8 cellular contexts compared by ENCODE assay signal in genomic region chr1:153775432-153776311, GRCh38. TPM values are rescaled to one million over a fixed set of nuclear protein-coding genes. Genes with fewer than 3 reads are reported as not detected.
A peak's percentile ranks its signal among the peaks of the same experiment; 100 is the strongest.
DNase-seq lines count a peak whose midpoint lies in the region; ATAC-seq, FAIRE-seq and TF ChIP-seq lines count a peak whose summit lies in the region.

No MANE protein-coding gene starts in this region.

- H3K4me3 ChIP-seq in A549 (peak overlapping the region; percentile 52), gastroesophageal sphincter (peak overlapping the region; percentile 61 to 86)

- peak; percentile 26 to 39 for DNase-seq in A549 (ENCODE audit: low read depth in 1 of 2, low spot score in 1 of 2)
- peak; percentile 84 for DNase-seq in HuH-7 (ENCODE audit: low spot score)
- peak; percentile 85 for DNase-seq in activated effector memory CD4-positive, alpha-beta T cell treated with anti-CD3 and anti-CD28 coated beads, Interleukin-2, amount 50 U/mL, for 16 hours
- DNase-seq in osteocyte (ENCODE audit: extremely low spot score, unreplicated experiment): no peak
- DNase-seq in type B pancreatic cell (ENCODE audit: extremely low spot score, unreplicated experiment): peak; percentile 80

- CTCF ChIA-PET in A549 (lab: Yijun Ruan, JAX): interaction anchor here (0.5 to 11.0 kb wide), 4 partner anchors 9 to 170 kb away, joined by 3 to 92 read pairs (median 3); partner anchors contain the start of gene NPR1

- in situ Hi-C loops in GM18951 (cut with MboI; ENCODE audit: low sequenced_read_pairs, unreplicated experiment): no loop called here

- H3K4me2 ChIP-seq in A549: peak overlapping the region; percentile 97

- no peak for FAIRE-seq in A549 (lab: Jason Lieb, UNC)

- H3K27me3 Mint-ChIP-seq in osteocyte (ENCODE audit: unreplicated experiment) (no peaks in the 10 kb centered on the region), type B pancreatic cell (no peaks in the 10 kb centered on the region)

- peak overlapping the region; percentile 13 to 71; a peak in 3 of 6 replicates for H3K27ac ChIP-seq in A549
- peak overlapping the region; percentile 76 to 92 (median 90) for H3K27ac ChIP-seq in gastroesophageal sphincter

- H3K27ac Mint-ChIP-seq in osteocyte (ENCODE audit: unreplicated experiment): peak overlapping the region; percentile 18
- peak overlapping the region; percentile 36 for H3K27ac Mint-ChIP-seq in type B pancreatic cell

- H3K9me3 ChIP-seq in A549: no peaks in the 10 kb centered on the region
- H3K9me3 ChIP-seq in gastroesophageal sphincter: no peaks in the 10 kb centered on the region

- H3K4me3 Mint-ChIP-seq in osteocyte (ENCODE audit: unreplicated experiment): peak overlapping the region; percentile 74
- H3K4me3 Mint-ChIP-seq in type B pancreatic cell: peak overlapping the region; percentile 90

- TF ChIP-seq POLR2A in A549 (IDR thresholded peaks at IDR 0.05; ENCODE audit: low read length) (no peak), GM18951 (IDR thresholded peaks at IDR 0.05; ENCODE audit: extremely low read depth, insufficient read depth, insufficient read length) (peak; percentile 51), gastroesophageal sphincter (IDR thresholded peaks at IDR 0.05) (peak; percentile 23 to 27)

- no peaks in the 10 kb centered on the region for H3K27me3 ChIP-seq in gastroesophageal sphincter

- WGBS in A549 (ENCODE audit: missing lambda C conversion rate): 20% methylated on average over 38 of the region's 83 CpGs
- 3% methylated on average over 7 of the region's 83 CpGs; no CpG with 5 or more reads in 1 of the 2 donors for WGBS in gastroesophageal sphincter (ENCODE audit: low coverage in 1 of 2), 2 donors

- peaks cover 21% of the 10 kb centered on the region for H3K4me1 Mint-ChIP-seq in osteocyte (ENCODE audit: unreplicated experiment)
- H3K4me1 Mint-ChIP-seq in type B pancreatic cell (ENCODE audit: unreplicated experiment): peaks cover 13% of the 10 kb centered on the region

- ATAC-seq in A549: peak; percentile 51 to 77; a peak in 5 of 6 replicates
- ATAC-seq in gastroesophageal sphincter: peak; percentile 47

- TF ChIP-seq RAD21 in A549 (conservative IDR thresholded peaks at IDR 0.05 in 1 of 2, IDR thresholded peaks at IDR 0.05 in 1 of 2): no peak

- peaks cover 5% of the 10 kb centered on the region; the same call in 1 of the 3 replicates for H3K4me1 ChIP-seq in A549
- peaks cover 0 to 92% (median 43%) of the 10 kb centered on the region in 3 donors for H3K4me1 ChIP-seq in gastroesophageal sphincter

- POLR2A ChIA-PET in A549 (lab: Yijun Ruan, JAX): interaction anchor here (1.0 to 1.1 kb wide), 2 partner anchors 8 to 215 kb away, joined by 3 to 4 read pairs; partner anchors contain the start of gene RPS27

- TF ChIP-seq EP300 in A549 (IDR thresholded peaks at IDR 0.05) (no peak), gastroesophageal sphincter (IDR thresholded peaks at IDR 0.05) (no peak)

- peaks cover 0 to 40% of the 10 kb centered on the region in 2 donors for H3K36me3 ChIP-seq in gastroesophageal sphincter

- TF ChIP-seq CTCF in A549 (IDR thresholded peaks at IDR 0.05) (no peak), gastroesophageal sphincter (IDR thresholded peaks at IDR 0.05) (peak in 2 of 4 experiments; percentile 21 to 27), osteocyte (IDR thresholded peaks at IDR 0.05) (no peak), type B pancreatic cell (conservative IDR thresholded peaks at IDR 0.05) (peak; percentile 17)

- H3K36me3 Mint-ChIP-seq in osteocyte (ENCODE audit: unreplicated experiment) (peaks cover 3% of the 10 kb centered on the region), type B pancreatic cell (no peaks in the 10 kb centered on the region)

- H3K9me3 Mint-ChIP-seq in osteocyte (ENCODE audit: unreplicated experiment) (no peaks in the 10 kb centered on the region), type B pancreatic cell (no peaks in the 10 kb centered on the region)

TF ChIP-seq in A549, 52 proteins besides CTCF, POLR2A, EP300 and RAD21:
- TF ChIP-seq PBX3 (IDR thresholded peaks at IDR 0.05) (no peak), MAX (IDR thresholded peaks at IDR 0.05) (0 out of 2 replicates have a peak, but pooled peaks have one; percentile 36), PHF8 (IDR thresholded peaks at IDR 0.05; ENCODE audit: borderline replicate concordance, low read depth) (no peak)

TF ChIP-seq in PFSK-1, 5 proteins besides CTCF, POLR2A, EP300 and RAD21:
- TF ChIP-seq REST (IDR thresholded peaks at IDR 0.05; ENCODE audit: insufficient read depth in 1 of 2, low read depth in 2 of 2, low read length in 2 of 2) (no peak), TAF1 (IDR thresholded peaks at IDR 0.05; ENCODE audit: borderline replicate concordance, insufficient read depth, low read length) (no peak), POLR2AphosphoS5 (IDR thresholded peaks at IDR 0.05; ENCODE audit: low read depth, low read length) (no peak), SIN3A (IDR thresholded peaks at IDR 0.05; ENCODE audit: borderline replicate concordance, insufficient read depth, low read length) (no peak), FOXP2 (optimal IDR thresholded peaks at IDR 0.05; ENCODE audit: borderline replicate concordance, extremely low read depth, extremely low read length, insufficient read depth) (peak; percentile 44)
TF ChIP-seq in PFSK-1: peak in this region for 1.

RNA-seq across cellular contexts. Expression of gene SLC27A3, which starts 0.5 kb away (rescaled TPM):
- polyA plus RNA-seq in A549 (2011; rRNA removed) (1.3 TPM in 2 replicates), A549 (2017; fragmentation: RNase III; extraction: RNeasy Plus Mini Kit Qiagen cat#74134 plus additional on column Dnase treatment) (1.8 to 2.7 TPM (median 2.1 TPM) in 3 replicates)
- 1.7 TPM in 2 replicates for polyA plus RNA-seq in A549 (2012; cell fraction: cytosol; rRNA removed)
- polyA plus RNA-seq in A549 (2012; cell fraction: nucleus; rRNA removed): 12.9 and 19.2 TPM in 2 replicates
- 0.29 and 1.2 TPM in 2 replicates for polyA minus RNA-seq in A549 (2011; rRNA and poly(A)+ RNA removed)
- polyA plus RNA-seq in PFSK-1 (2012; ENCODE audit: insufficient read length, low read depth): 6.9 TPM
- total RNA-seq in gastroesophageal sphincter (10 to 100 TPM; 18.8 to 30.7 (median 21.6) TPM), osteocyte (9.9 and 11.9 TPM in 2 replicates), type B pancreatic cell (ENCODE audit: low replicate concordance) (20.6 and 22.1 TPM in 2 replicates)

RNA-seq across cellular contexts. Expression of gene INTS3, which starts 47.8 kb away (rescaled TPM):
- polyA plus RNA-seq in A549 (2011; rRNA removed) (34.1 and 44.0 TPM in 2 replicates), A549 (2017; fragmentation: RNase III; extraction: RNeasy Plus Mini Kit Qiagen cat#74134 plus additional on column Dnase treatment) (21.5 to 25.1 TPM (median 23.5 TPM) in 3 replicates)
- polyA plus RNA-seq in A549 (2012; cell fraction: cytosol; rRNA removed): 19.6 and 22.4 TPM in 2 replicates
- 64.2 and 82.8 TPM in 2 replicates for polyA plus RNA-seq in A549 (2012; cell fraction: nucleus; rRNA removed)
- polyA minus RNA-seq in A549 (2011; rRNA and poly(A)+ RNA removed): 41.3 and 50.5 TPM in 2 replicates
- polyA plus RNA-seq in PFSK-1 (2012; ENCODE audit: insufficient read length, low read depth): 39.9 TPM
- total RNA-seq in gastroesophageal sphincter (10 to 100 TPM; 31.4 to 55.3 (median 43.5) TPM), osteocyte (62.7 and 65.9 TPM in 2 replicates), type B pancreatic cell (ENCODE audit: low replicate concordance) (70.3 and 90.8 TPM in 2 replicates)
